Comparison of ENCODE assay signal across 13 cellular contexts in the genomic region with DNA sequence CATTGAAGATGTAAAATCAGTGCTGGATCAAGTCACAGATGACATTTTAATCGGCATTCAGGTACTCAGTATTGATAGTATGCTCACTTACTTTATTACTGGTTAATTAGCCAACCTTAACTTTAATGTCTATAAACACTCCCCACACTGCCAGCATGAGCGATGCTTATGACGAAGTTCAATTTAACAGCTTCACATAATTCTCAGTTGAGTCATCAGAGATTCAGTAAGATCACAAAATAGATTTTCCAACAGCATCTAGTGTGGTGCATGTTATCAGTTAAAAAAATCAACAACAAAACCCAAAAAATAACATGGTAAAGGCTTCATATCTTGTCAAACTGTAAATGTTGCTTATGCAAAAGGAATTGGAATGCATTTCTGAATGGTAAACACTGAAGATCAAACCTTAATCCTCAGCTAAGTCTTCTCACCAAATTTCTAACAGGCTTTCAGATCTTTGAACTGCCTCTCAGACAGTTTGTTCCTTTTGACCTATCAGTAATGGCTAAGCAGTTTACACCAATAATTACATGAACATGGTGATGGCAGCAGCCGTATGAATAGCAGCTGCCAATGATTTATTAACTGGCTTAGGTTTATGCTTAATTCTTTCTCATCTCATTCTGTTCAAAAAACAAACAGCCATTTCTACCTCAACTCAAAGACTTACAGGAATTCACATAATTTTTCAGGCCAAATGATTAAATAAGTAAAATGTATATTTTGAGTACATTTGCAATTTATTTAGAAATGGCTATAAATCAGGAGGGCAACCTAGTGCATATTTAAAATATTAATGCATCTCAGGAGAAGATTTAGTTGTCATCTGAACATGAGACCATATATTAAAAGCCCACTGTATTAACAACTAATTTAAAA.
A peak's percentile ranks its signal among the peaks of the same experiment; 100 is the strongest.
DNase-seq lines count a peak whose midpoint lies in the region; ATAC-seq and TF ChIP-seq lines count a peak whose summit lies in the region.
"Had no signal": no experiment of that assay in that cellular context is flagged by ENCODE, and none has a peak within 500 bp of the region (broad histone marks: within the 10 kb centered on the region; RNA-seq: fewer than 3 reads in every experiment).

No MANE protein-coding gene starts in this region.

- peaks cover 22% of the 10 kb centered on the region for H3K4me1 Mint-ChIP-seq in activated CD4-positive, alpha-beta T cell treated with anti-CD3 and anti-CD28 coated beads, Interleukin-2, amount 10 ng/mL, durations not matched to agents 24 days and 14 days

- intact Hi-C loops in activated CD4-positive, alpha-beta T cell treated with anti-CD3 and anti-CD28 coated beads, Interleukin-2, amount 10 ng/mL, durations not matched to agents 24 days and 14 days (cut with micrococcal nuclease) = no loop called here

- H3K4me3 Mint-ChIP-seq in activated CD4-positive, alpha-beta T cell treated with anti-CD3 and anti-CD28 coated beads, Interleukin-2, amount 10 ng/mL, durations not matched to agents 24 days and 14 days = no peak overlapping the region
- H3K4me3 Mint-ChIP-seq: activated naive CD4-positive, alpha-beta T cell treated with anti-CD3 and anti-CD28 coated beads, Interleukin-2, amount 50 U/mL, for 24 hours; T-helper 1 cell treated with Interleukin-12 subunit alpha and Interleukin-12 subunit beta and Interleukin-4 antibody, amounts not matched to agents 30 μg/mL and 1 μg/mL, for 36 hours had no signal

- peaks cover 19% of the 10 kb centered on the region for H3K9me3 Mint-ChIP-seq in activated CD4-positive, alpha-beta T cell treated with anti-CD3 and anti-CD28 coated beads, Interleukin-2, amount 10 ng/mL, durations not matched to agents 24 days and 14 days
- H3K9me3 Mint-ChIP-seq: activated naive CD4-positive, alpha-beta T cell treated with anti-CD3 and anti-CD28 coated beads, Interleukin-2, amount 50 U/mL, for 24 hours; T-helper 1 cell treated with Interleukin-12 subunit alpha and Interleukin-12 subunit beta and Interleukin-4 antibody, amounts not matched to agents 30 μg/mL and 1 μg/mL, for 36 hours had no signal

- TF ChIP-seq CTCF in astrocyte of the cerebellum (IDR thresholded peaks at IDR 0.05; ENCODE audit: low read depth, low read length, missing control alignments) = no peak
- TF ChIP-seq CTCF in kidney epithelial cell (IDR thresholded peaks at IDR 0.05; ENCODE audit: insufficient read depth, low read length, poor library complexity, severe bottlenecking) = no peak

- no peak for ATAC-seq in GM21447 (IDR thresholded peaks at IDR 0.05; ENCODE audit: unreplicated experiment)

- peaks cover 2% of the 10 kb centered on the region for H3K36me3 Mint-ChIP-seq in activated CD4-positive, alpha-beta T cell treated with anti-CD3 and anti-CD28 coated beads, Interleukin-2, amount 10 ng/mL, durations not matched to agents 24 days and 14 days (ENCODE audit: low read depth)
- H3K36me3 Mint-ChIP-seq: activated naive CD4-positive, alpha-beta T cell treated with anti-CD3 and anti-CD28 coated beads, Interleukin-2, amount 50 U/mL, for 24 hours had no signal

- H3K4me3 ChIP-seq in astrocyte of the cerebellum (ENCODE audit: low read depth, low read length) = no peak overlapping the region
- no peak overlapping the region for H3K4me3 ChIP-seq in kidney epithelial cell (ENCODE audit: low read depth, low read length)

- no peaks in the 10 kb centered on the region for H3K36me3 ChIP-seq in kidney epithelial cell (ENCODE audit: control insufficient read depth, insufficient read depth, low read length)

- DNase-seq in ACHN (peak; percentile 76), HT1080 (ENCODE audit: low read depth) (peak; percentile 67), astrocyte of the cerebellum (ENCODE audit: low read depth) (peak; percentile 60), kidney epithelial cell (ENCODE audit: low read depth) (peak; percentile 61), C1 segment of cervical spinal cord (lab: John Stamatoyannopoulos, UW) (no peak), UCSD-AML1 (lab: John Stamatoyannopoulos, UW; ENCODE audit: unreplicated experiment) (no peak)
- no peak for DNase-seq in activated CD4-positive, alpha-beta T cell treated with anti-CD3 and anti-CD28 coated beads, Interleukin-2, amount 10 ng/mL, durations not matched to agents 24 days and 14 days
- DNase-seq: DMS153, head of caudate nucleus, NCI-H1694 had no signal

- no peaks in the 10 kb centered on the region for H3K27me3 Mint-ChIP-seq in activated CD4-positive, alpha-beta T cell treated with anti-CD3 and anti-CD28 coated beads, Interleukin-2, amount 10 ng/mL, durations not matched to agents 24 days and 14 days
- H3K27me3 Mint-ChIP-seq: activated naive CD4-positive, alpha-beta T cell treated with anti-CD3 and anti-CD28 coated beads, Interleukin-2, amount 50 U/mL, for 24 hours had no signal

- no peak overlapping the region for H3K27ac Mint-ChIP-seq in activated CD4-positive, alpha-beta T cell treated with anti-CD3 and anti-CD28 coated beads, Interleukin-2, amount 10 ng/mL, durations not matched to agents 24 days and 14 days
- H3K27ac Mint-ChIP-seq: activated naive CD4-positive, alpha-beta T cell treated with anti-CD3 and anti-CD28 coated beads, Interleukin-2, amount 50 U/mL, for 24 hours; T-helper 1 cell treated with Interleukin-12 subunit alpha and Interleukin-12 subunit beta and Interleukin-4 antibody, amounts not matched to agents 30 μg/mL and 1 μg/mL, for 36 hours had no signal

- in situ Hi-C loops in ACHN (cut with HindIII; ENCODE audit: low pct_ligation_motif_present, low pct_unique_long_range_greater_than_20kb, low sequenced_read_pairs) (loop anchor here (25.0 kb wide), 1 partner anchor 151 kb away; the partner anchor contains the start of gene ARID5B), astrocyte of the cerebellum (cut with HindIII; ENCODE audit: low sequenced_read_pairs) (no loop called here)

- no peaks in the 10 kb centered on the region for H3K27me3 ChIP-seq in kidney epithelial cell (ENCODE audit: control insufficient read depth, insufficient read depth, low read length)

Comparison
In these comparisons a context has a peak if more than half of its experiments do, and no peak if none do; other contexts are left out.
1. DNase-seq: peak in ACHN (single experiment), HT1080 (single experiment), astrocyte of the cerebellum (single experiment) and kidney epithelial cell (single experiment); none in C1 segment of cervical spinal cord (0 of 14), UCSD-AML1 (single experiment) and activated CD4-positive, alpha-beta T cell treated with anti-CD3 and anti-CD28 coated beads, Interleukin-2, amount 10 ng/mL, durations not matched to agents 24 days and 14 days (single experiment).